Comparison of ENCODE assay signal across 21 cellular contexts in the genomic region with DNA sequence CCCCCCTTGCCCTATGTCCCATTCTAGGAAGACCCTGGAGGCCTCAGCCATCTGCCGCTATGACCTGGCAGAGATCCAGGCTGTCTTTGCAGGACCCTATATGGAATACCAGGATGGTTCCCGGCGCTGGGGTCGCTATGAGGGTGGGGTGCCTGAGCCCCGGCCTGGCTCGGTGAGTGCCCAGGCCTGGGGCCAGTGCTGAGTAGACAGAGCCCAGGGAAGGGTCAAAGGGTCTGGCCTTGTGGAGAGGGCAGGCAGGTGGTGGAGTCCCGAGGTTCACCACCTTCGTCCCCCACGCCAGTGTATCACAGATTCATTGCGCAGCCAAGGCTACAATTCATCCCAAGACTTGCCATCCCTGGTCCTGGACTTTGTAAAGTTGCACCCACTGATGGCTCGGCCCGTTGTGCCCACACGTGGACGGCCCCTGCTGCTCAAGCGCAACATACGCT. TPM values are rescaled to one million over a fixed set of nuclear protein-coding genes. Genes with fewer than 3 reads are reported as not detected.
DNase-seq lines count a peak whose midpoint lies in the region; ATAC-seq and TF ChIP-seq lines count a peak whose summit lies in the region.
"Had no signal": no experiment of that assay in that cellular context is flagged by ENCODE, and none has a peak within 500 bp of the region (broad histone marks: within the 10 kb centered on the region; RNA-seq: fewer than 3 reads in every experiment).

No MANE protein-coding gene starts in this region.

- no peak overlapping the region for H3K4me3 ChIP-seq in left ventricle myocardium inferior
- H3K4me3 ChIP-seq in spleen = no peak overlapping the region
- H3K4me3 ChIP-seq in trophoblast cell (ENCODE audit: low read depth, low read length) = no peak overlapping the region
- H3K4me3 ChIP-seq: A549 had no signal

- H3K4me1 ChIP-seq in left ventricle myocardium inferior (no peaks in the 10 kb centered on the region), spleen (no peaks in the 10 kb centered on the region), trophoblast cell (ENCODE audit: control insufficient read depth in 1 of 2, insufficient read depth in 2 of 2, low read length in 2 of 2) (peaks cover 0 to 5% of the 10 kb centered on the region in 2 experiments)
- H3K4me1 ChIP-seq: A549 had no signal

- H2BK12ac ChIP-seq in trophoblast cell (ENCODE audit: low read length) = no peak overlapping the region

- no peak overlapping the region for H2AFZ ChIP-seq in trophoblast cell (ENCODE audit: insufficient read depth, low read length, poor library complexity)

- no peak overlapping the region for H3K27ac ChIP-seq in left ventricle myocardium inferior (replicated peaks)
- H3K27ac ChIP-seq in spleen = no peak overlapping the region
- H3K27ac ChIP-seq in trophoblast cell (ENCODE audit: low read depth, low read length) = no peak overlapping the region
- H3K27ac ChIP-seq: A549 had no signal

- H4K12ac ChIP-seq in trophoblast cell (ENCODE audit: low read depth, low read length) = no peak overlapping the region

- no peak overlapping the region for H4K8ac ChIP-seq in trophoblast cell (ENCODE audit: low read depth, low read length)

- no peak overlapping the region for H3K14ac ChIP-seq in trophoblast cell (ENCODE audit: low read length)

- TF ChIP-seq CTCF in left ventricle myocardium inferior (IDR thresholded peaks at IDR 0.05; ENCODE audit: borderline replicate concordance) (no peak), spleen (IDR thresholded peaks at IDR 0.05 in 8 of 11, conservative IDR thresholded peaks at IDR 0.05 in 3 of 11) (no peak)

- no peak overlapping the region for H3K18ac ChIP-seq in trophoblast cell (ENCODE audit: low read length)

- H3K4me2 ChIP-seq in trophoblast cell (ENCODE audit: low read length) = no peak overlapping the region
- H3K4me2 ChIP-seq: A549 had no signal

- no peak overlapping the region for H2BK120ac ChIP-seq in trophoblast cell (ENCODE audit: insufficient read depth, low read length, poor library complexity)

- WGBS in spleen, 5 donors = 93 to 98% (median 95%) methylated on average over 9 to 16 of the region's 16 CpGs
- WGBS in trophoblast cell (ENCODE audit: extremely low coverage, insufficient coverage, insufficient read length) = no CpG with 5 or more reads among the region's 16 CpGs

- DNase-seq in cardiac septum (ENCODE audit: low spot score) (peak; percentile 64), left ventricle myocardium inferior (no peak), left lobe of liver (ENCODE audit: low spot score) (peak; percentile 42), spleen (peak; percentile 56), trophoblast cell (no peak), NCI-H526 treated with DMSO at 0.1 percent for 48 hours (lab: John Stamatoyannopoulos, UW) (no peak)
- DNase-seq in stimulated activated CD4-positive, alpha-beta T cell treated with anti-CD3 and anti-CD28 coated beads, Interleukin-1b, Interleukin-23, amount 100 ng/mL, for 48 hours = no peak
- DNase-seq: CD4-positive, alpha-beta memory T cell; DMS153; GDM1; HCEC 1CT; KG1; NCI-H1694 treated with DMSO at 0.1 percent for 48 hours; NCI-H2107; NCI-H2227 treated with DMSO at 0.1 percent for 48 hours; NCI-H510A treated with DMSO at 0.1 percent for 48 hours; NCI-H82; OCI-M1; Right ventricle myocardium superior had no signal

- no peak for TF ChIP-seq POLR2A in spleen (IDR thresholded peaks at IDR 0.05)

- intact Hi-C loops in cardiac septum (cut with DNase I) (no loop called here), left ventricle myocardium inferior (cut with micrococcal nuclease) (no loop called here), spleen (cut with DNase I; ENCODE audit: low total_unique reads) (no loop called here)

- no peak overlapping the region for H3K9ac ChIP-seq in trophoblast cell (ENCODE audit: low read length)

- H3K4ac ChIP-seq in trophoblast cell (ENCODE audit: low read depth, low read length) = no peak overlapping the region

- no peaks in the 10 kb centered on the region for H3K27me3 ChIP-seq in left ventricle myocardium inferior (ENCODE audit: low read depth)
- no peaks in the 10 kb centered on the region for H3K27me3 ChIP-seq in spleen (replicated peaks in 1 of 7)
- H3K27me3 ChIP-seq in trophoblast cell (ENCODE audit: insufficient read depth, low read length) = no peaks in the 10 kb centered on the region

- H4K91ac ChIP-seq in trophoblast cell (ENCODE audit: low read depth, low read length) = no peak overlapping the region

- no peaks in the 10 kb centered on the region for H3K79me2 ChIP-seq in trophoblast cell (ENCODE audit: control insufficient read depth, insufficient read depth, low read length, poor library complexity)

- ATAC-seq in left lobe of liver = no peak
- no peak for ATAC-seq in GM19397 (IDR thresholded peaks at IDR 0.05; ENCODE audit: unreplicated experiment)
- ATAC-seq: A549 had no signal

- H2BK5ac ChIP-seq in trophoblast cell (ENCODE audit: low read depth, low read length, poor library complexity) = no peak overlapping the region

- H3K9me3 ChIP-seq in left ventricle myocardium inferior (replicated peaks) (no peaks in the 10 kb centered on the region), spleen (no peaks in the 10 kb centered on the region), trophoblast cell (ENCODE audit: insufficient read depth, low read depth, low read length) (peaks cover 1% of the 10 kb centered on the region)
- H3K9me3 ChIP-seq: A549 had no signal

- no peaks in the 10 kb centered on the region for H3K79me1 ChIP-seq in trophoblast cell (ENCODE audit: low read length)

- no peak overlapping the region for H2AK5ac ChIP-seq in trophoblast cell (ENCODE audit: low read length)

- peaks cover 43% of the 10 kb centered on the region for H3K36me3 ChIP-seq in left ventricle myocardium inferior
- peaks cover 0 to 71% (median 29%) of the 10 kb centered on the region in 6 donors for H3K36me3 ChIP-seq in spleen
- peaks cover 30 to 33% of the 10 kb centered on the region in 2 experiments for H3K36me3 ChIP-seq in trophoblast cell (ENCODE audit: control insufficient read depth in 1 of 2, insufficient read depth in 2 of 2, low read length in 2 of 2)

- no peak overlapping the region for H3K23ac ChIP-seq in trophoblast cell (ENCODE audit: low read length)

RNA-seq across cellular contexts. Expression of a gene that starts 7.5 kb away (rescaled TPM):
- total RNA-seq in cardiac septum = 51.7 TPM
- total RNA-seq in left ventricle myocardium inferior = 49.7 TPM
- 43.6 TPM for total RNA-seq in left lobe of liver
- 10 to 100 TPM; 38.3 to 55.9 (median 48.4) TPM for total RNA-seq in spleen
- 10 to 100 TPM; 70.4 to 92.4 (median 79.1) TPM for polyA plus RNA-seq in spleen
- polyA plus RNA-seq in trophoblast cell (2013) = 65.6 and 67.6 TPM in 2 replicates

RNA-seq across cellular contexts. Expression of a gene that starts 7.5 kb away (rescaled TPM):
- total RNA-seq in cardiac septum (5.2 TPM), left ventricle myocardium inferior (7.3 TPM), left lobe of liver (3.2 TPM), spleen (1 to 10 TPM; 5.6 to 9.4 (median 8.5) TPM)
- polyA plus RNA-seq in spleen = 1 to 10 TPM; 7.4 to 9.9 (median 7.9) TPM
- 5.5 TPM in 2 replicates for polyA plus RNA-seq in trophoblast cell (2013)

RNA-seq across cellular contexts. Expression of a gene that starts 10.5 kb away (rescaled TPM):
- total RNA-seq in cardiac septum = 1.0 TPM
- total RNA-seq in left ventricle myocardium inferior = 0.52 TPM
- 80.4 TPM for total RNA-seq in left lobe of liver
- 1 to 10 TPM in 5 of 7 donors, under 1 TPM in 2; 0.46 to 2.8 (median 1.1) TPM for total RNA-seq in spleen
- under 1 TPM; 0.52 to 0.83 (median 0.74) TPM for polyA plus RNA-seq in spleen
- 4.7 and 5.3 TPM in 2 replicates for polyA plus RNA-seq in trophoblast cell (2013)

RNA-seq across cellular contexts. Expression of a gene that starts 19.8 kb away (rescaled TPM):
- total RNA-seq in cardiac septum (47.2 TPM), left ventricle myocardium inferior (35.6 TPM), left lobe of liver (11.1 TPM), spleen (10 to 100 TPM; 40.9 to 76.6 (median 56.9) TPM)
- polyA plus RNA-seq in spleen = 10 to 100 TPM; 21.8 to 55.3 (median 25.9) TPM
- 57.1 and 58.4 TPM in 2 replicates for polyA plus RNA-seq in trophoblast cell (2013)

RNA-seq across cellular contexts. Expression of a gene that starts 51.1 kb away (rescaled TPM):
- total RNA-seq in cardiac septum (0.40 TPM), left ventricle myocardium inferior (0.27 TPM), left lobe of liver (0.13 TPM), spleen (1 to 10 TPM in 5 of 7 donors, under 1 TPM in 2; 0.42 to 2.3 (median 1.6) TPM)
- polyA plus RNA-seq in spleen = under 1 TPM; 0.17 to 0.77 (median 0.30) TPM
- polyA plus RNA-seq in trophoblast cell (2013) = 0.68 and 0.79 TPM in 2 replicates

Comparison
In these comparisons a context has a peak if more than half of its experiments do, and no peak if none do; other contexts are left out.
1. DNase-seq: peak in cardiac septum (single experiment), left lobe of liver (single experiment) and spleen (single experiment); none in left ventricle myocardium inferior (single experiment), trophoblast cell (0 of 2), NCI-H526 treated with DMSO at 0.1 percent for 48 hours (single experiment) and stimulated activated CD4-positive, alpha-beta T cell treated with anti-CD3 and anti-CD28 coated beads, Interleukin-1b, Interleukin-23, amount 100 ng/mL, for 48 hours (single experiment).
2. RNA of a gene that starts 10.5 kb away (total RNA-seq): 80.4 TPM in left lobe of liver (single experiment); 0.46 to 2.8 TPM in spleen, 1.0 TPM in cardiac septum (single experiment) and 0.52 TPM in left ventricle myocardium inferior (single experiment); every median in the first group is over 10 times any median in the second.